ENCODE assay signal across 8 cellular contexts in genomic region chr4:150209140-150209829, GRCh38.
A peak's percentile ranks its signal among the peaks of the same experiment; 100 is the strongest.
DNase-seq lines count a peak whose midpoint lies in the region; ATAC-seq and TF ChIP-seq lines count a peak whose summit lies in the region.

No MANE protein-coding gene starts in this region.

- peak; percentile 57 for ATAC-seq in HG03442 (IDR thresholded peaks at IDR 0.05; ENCODE audit: unreplicated experiment)
- ATAC-seq in SK-N-SH treated with all-trans-retinoic acid at 6 μM for 48 hours, result peak; percentile 88
- ATAC-seq in foreskin keratinocyte, result peak; percentile 32

- H3K27ac ChIP-seq in foreskin keratinocyte, result no peak overlapping the region

- peak; percentile 43 for DNase-seq in stimulated activated CD4-positive, alpha-beta T cell treated with anti-CD3 and anti-CD28 coated beads, Interleukin-15, amount 100 ng/mL, for 24 hours
- no peak for DNase-seq in stimulated activated CD4-positive, alpha-beta T cell treated with anti-CD3 and anti-CD28 coated beads, Interleukin-4, amount 100 ng/mL, for 4 hours
- peak in 1 of 2 donors; percentile 48 for DNase-seq in foreskin keratinocyte
- peak; percentile 52 for DNase-seq in renal cortical epithelial cell (ENCODE audit: low read depth)
- DNase-seq in GDM1 (lab: John Stamatoyannopoulos, UW), result no peak
- no peak for DNase-seq in activated gamma-delta T cell treated with Interleukin-2 at 50 U/mL for 16 hours

- TF ChIP-seq CTCF in foreskin keratinocyte (conservative IDR thresholded peaks at IDR 0.05), result peak; percentile 80

- no peaks in the 10 kb centered on the region for H3K4me1 ChIP-seq in foreskin keratinocyte

- no peaks in the 10 kb centered on the region for H3K27me3 ChIP-seq in foreskin keratinocyte

TF ChIP-seq in SK-N-SH treated with all-trans-retinoic acid at 6 μM for 48 hours, 23 proteins besides CTCF, POLR2A, EP300 and RAD21:
- TF ChIP-seq SNAI2 (CRISPR knock-in tag; IDR thresholded peaks at IDR 0.05) (no peak), POU6F1 (CRISPR knock-in tag; IDR thresholded peaks at IDR 0.05; ENCODE audit: borderline replicate concordance, low read depth) (no peak), CSRNP3 (CRISPR knock-in tag; IDR thresholded peaks at IDR 0.05) (no peak), CREB5 (CRISPR knock-in tag; IDR thresholded peaks at IDR 0.05; ENCODE audit: low read depth) (no peak), GLIS3 (CRISPR knock-in tag; IDR thresholded peaks at IDR 0.05) (no peak), ESRRG (CRISPR knock-in tag; IDR thresholded peaks at IDR 0.05) (no peak), RARB (CRISPR knock-in tag; IDR thresholded peaks at IDR 0.05) (no peak), BACH2 (CRISPR knock-in tag; IDR thresholded peaks at IDR 0.05; ENCODE audit: borderline replicate concordance) (no peak), ZFP30 (CRISPR knock-in tag; IDR thresholded peaks at IDR 0.05) (no peak), ZFP3 (CRISPR knock-in tag; IDR thresholded peaks at IDR 0.05) (no peak)

Comparison
In these comparisons a context has a peak if more than half of its experiments do, and no peak if none do; other contexts are left out.
1. DNase-seq: peak in stimulated activated CD4-positive, alpha-beta T cell treated with anti-CD3 and anti-CD28 coated beads, Interleukin-15, amount 100 ng/mL, for 24 hours (single experiment) and renal cortical epithelial cell (single experiment); none in stimulated activated CD4-positive, alpha-beta T cell treated with anti-CD3 and anti-CD28 coated beads, Interleukin-4, amount 100 ng/mL, for 4 hours (0 of 2), GDM1 (single experiment) and activated gamma-delta T cell treated with Interleukin-2 at 50 U/mL for 16 hours (single experiment).
2. ATAC-seq: peak in every context shown above with its lines; median percentile 88 in SK-N-SH treated with all-trans-retinoic acid at 6 μM for 48 hours; 57 in HG03442; 32 in foreskin keratinocyte.